Comparison of ENCODE assay signal across 10 cellular contexts in the genomic region with DNA sequence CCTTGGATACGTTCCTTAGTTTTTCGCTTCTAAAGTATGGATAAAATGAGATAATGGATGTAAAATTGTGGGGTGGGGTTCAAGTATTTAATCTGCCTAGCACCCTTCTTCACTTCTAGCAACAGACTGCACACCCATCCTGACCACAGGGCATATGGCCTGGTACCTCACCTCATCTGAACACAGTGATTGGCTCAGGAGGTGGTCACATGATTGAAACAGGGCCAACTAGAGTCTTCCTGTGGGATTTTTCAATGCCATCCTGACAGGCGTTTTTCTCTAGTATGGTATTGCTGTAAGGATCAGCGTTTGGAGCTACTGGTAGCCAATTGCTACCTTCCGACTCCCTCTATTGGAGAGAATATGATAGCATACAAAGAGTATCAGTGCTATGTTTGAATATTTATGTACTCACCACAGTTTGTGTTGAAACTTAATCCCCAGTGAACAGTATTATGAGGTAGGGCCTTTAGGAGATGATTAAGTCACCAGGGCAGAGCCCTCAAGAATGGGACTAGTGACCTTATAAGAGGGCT.
DNase-seq lines count a peak whose midpoint lies in the region; ATAC-seq and TF ChIP-seq lines count a peak whose summit lies in the region.
"Had no signal": no experiment of that assay in that cellular context is flagged by ENCODE, and none has a peak within 500 bp of the region (broad histone marks: within the 10 kb centered on the region; RNA-seq: fewer than 3 reads in every experiment).

No MANE protein-coding gene starts in this region.

- TF ChIP-seq CTCF in GM12865 (IDR thresholded peaks at IDR 0.05; ENCODE audit: insufficient read depth, low read depth, low read length, missing control alignments) (peak; percentile 7), IMR-90 (conservative IDR thresholded peaks at IDR 0.05; ENCODE audit: low read depth, low read length) (0 out of 2 replicates have a peak, but pooled peaks have one; percentile 4), OCI-LY3 (IDR thresholded peaks at IDR 0.05; ENCODE audit: low read depth, low read length) (peak; percentile 53)

- no peaks in the 10 kb centered on the region for H3K79me1 ChIP-seq in IMR-90 (ENCODE audit: low read depth in 1 of 2, low read length in 2 of 2)

- H2BK120ac ChIP-seq in IMR-90 (ENCODE audit: low read depth, low read length): no peak overlapping the region

- H3K27ac Mint-ChIP-seq in CD8-positive, alpha-beta memory T cell: no peak overlapping the region
- H3K27ac Mint-ChIP-seq: activated CD4-positive, alpha-beta memory T cell treated with anti-CD3 and anti-CD28 coated beads for 36 hours had no signal

- no peak for ATAC-seq in IMR-90 (ENCODE audit: low read depth)
- ATAC-seq: left lung had no signal

- intact Hi-C loops in IMR-90 (cut with micrococcal nuclease): no loop called here

- H3K23ac ChIP-seq in IMR-90 (ENCODE audit: low read depth, low read length): no peak overlapping the region

- H2BK20ac ChIP-seq in IMR-90 (ENCODE audit: low read depth, low read length): no peak overlapping the region

- H3K14ac ChIP-seq in IMR-90 (replicated peaks; ENCODE audit: low read depth, low read length): no peak overlapping the region

- peaks cover 5% of the 10 kb centered on the region; the same call in 1 of the 2 replicates for H3K27me3 ChIP-seq in IMR-90 (ENCODE audit: control insufficient read depth, insufficient read depth, low read length)
- no peaks in the 10 kb centered on the region for H3K27me3 ChIP-seq in OCI-LY3 (ENCODE audit: low read depth, low read length)
- no peaks in the 10 kb centered on the region for H3K27me3 ChIP-seq in CD8-positive, alpha-beta memory T cell (ENCODE audit: insufficient read depth, low read length, poor library complexity, severe bottlenecking)
- H3K27me3 ChIP-seq: esophagus squamous epithelium, left lung had no signal

- H3K27ac ChIP-seq in IMR-90 (ENCODE audit: insufficient read depth, low read length) (no peak overlapping the region), OCI-LY3 (ENCODE audit: low read length) (no peak overlapping the region)
- H3K27ac ChIP-seq in CD8-positive, alpha-beta memory T cell (ENCODE audit: low read depth, low read length): no peak overlapping the region
- H3K27ac ChIP-seq: esophagus squamous epithelium, left lung had no signal

- no peaks in the 10 kb centered on the region for H3K4me1 Mint-ChIP-seq in CD8-positive, alpha-beta memory T cell

- H3K9me3 Mint-ChIP-seq in CD8-positive, alpha-beta memory T cell: peaks cover 0 to 2% (median 0%) of the 10 kb centered on the region in 5 donors
- H3K9me3 Mint-ChIP-seq: activated CD4-positive, alpha-beta memory T cell treated with anti-CD3 and anti-CD28 coated beads for 36 hours had no signal

- H3K4me1 ChIP-seq in IMR-90 (ENCODE audit: control insufficient read depth, insufficient read depth, low read length) (no peaks in the 10 kb centered on the region), OCI-LY3 (ENCODE audit: low read length) (0 out of 2 replicates have a peak, but pooled peaks cover under 1% of the 10 kb centered on the region)
- no peaks in the 10 kb centered on the region for H3K4me1 ChIP-seq in CD8-positive, alpha-beta memory T cell (ENCODE audit: insufficient read depth, low read length)
- H3K4me1 ChIP-seq: left lung had no signal

- no peak overlapping the region for H3K4me3 Mint-ChIP-seq in CD8-positive, alpha-beta memory T cell
- H3K4me3 Mint-ChIP-seq: activated CD4-positive, alpha-beta memory T cell treated with anti-CD3 and anti-CD28 coated beads for 36 hours had no signal

- no peak overlapping the region for H2BK5ac ChIP-seq in IMR-90 (ENCODE audit: low read depth, low read length, poor library complexity, severe bottlenecking)

- H2BK15ac ChIP-seq in IMR-90 (ENCODE audit: low read depth, low read length): no peak overlapping the region

- no peak overlapping the region for H2AK9ac ChIP-seq in IMR-90 (replicated peaks; ENCODE audit: low read depth, low read length, poor library complexity)

- H3K36me3 ChIP-seq in IMR-90 (ENCODE audit: control insufficient read depth, insufficient read depth, low read length) (no peaks in the 10 kb centered on the region), OCI-LY3 (replicated peaks; ENCODE audit: low read depth, low read length) (no peaks in the 10 kb centered on the region)
- no peaks in the 10 kb centered on the region for H3K36me3 ChIP-seq in CD8-positive, alpha-beta memory T cell (ENCODE audit: insufficient read depth, low read length)
- H3K36me3 ChIP-seq: esophagus squamous epithelium, left lung had no signal

- no peak for TF ChIP-seq POLR2A in IMR-90 (IDR thresholded peaks at IDR 0.05; ENCODE audit: low read depth, low read length)

- no peak overlapping the region for H3K4ac ChIP-seq in IMR-90 (ENCODE audit: low read depth, low read length)

- no peak overlapping the region for H3K56ac ChIP-seq in IMR-90 (ENCODE audit: extremely low read depth, insufficient read depth, low read length)

- no peaks in the 10 kb centered on the region for H3K79me2 ChIP-seq in OCI-LY3 (ENCODE audit: low read length)

- no peak overlapping the region for H3K4me2 ChIP-seq in IMR-90 (ENCODE audit: low read depth, low read length)
- H3K4me2 ChIP-seq in OCI-LY3 (ENCODE audit: low read length): no peak overlapping the region

- POLR2A ChIA-PET in IMR-90 (lab: Charles Lee; ENCODE audit: unreplicated experiment): no interaction called here
- POLR2A ChIA-PET in CD8-positive, alpha-beta memory T cell (lab: Charles Lee): no interaction called here

- TF ChIP-seq RAD21 in IMR-90 (IDR thresholded peaks at IDR 0.05; ENCODE audit: low read length): no peak

- H3K4me3 ChIP-seq in GM12865 (ENCODE audit: low read depth, low read length) (no peak overlapping the region), IMR-90 (ENCODE audit: insufficient read depth, low read depth, low read length) (no peak overlapping the region), OCI-LY3 (ENCODE audit: low read length) (no peak overlapping the region)
- no peak overlapping the region for H3K4me3 ChIP-seq in CD8-positive, alpha-beta memory T cell (ENCODE audit: low read length)
- H3K4me3 ChIP-seq: esophagus squamous epithelium, left lung had no signal

- no TSS peak for BruUV-seq in IMR-90 (replicated peaks; lab: Mats Ljungman, UMichigan)

- no peak overlapping the region for H4K5ac ChIP-seq in IMR-90 (ENCODE audit: low read depth, low read length)

- in situ Hi-C loops in IMR-90 (cut with MboI; ENCODE audit: low sequenced_read_pairs): loop anchor here (25.0 kb wide), 1 partner anchor 484 kb away; no protein-coding TSS in a partner anchor

- dilution Hi-C loops in IMR-90 (cut with HindIII; ENCODE audit: low sequenced_read_pairs, unreplicated experiment): no loop called here

- no peak overlapping the region for H3K9ac ChIP-seq in IMR-90 (ENCODE audit: low read depth, low read length)
- no peak overlapping the region for H3K9ac ChIP-seq in OCI-LY3 (ENCODE audit: low read length)

- H2AK5ac ChIP-seq in IMR-90 (ENCODE audit: low read depth, low read length): no peak overlapping the region

- H3K36me3 Mint-ChIP-seq in CD8-positive, alpha-beta memory T cell: peaks cover 0 to 1% (median 0%) of the 10 kb centered on the region in 3 donors
- H3K36me3 Mint-ChIP-seq: activated CD4-positive, alpha-beta memory T cell treated with anti-CD3 and anti-CD28 coated beads for 36 hours had no signal

- WGBS in IMR-90 (ENCODE audit: extremely low coverage in 2 of 2, insufficient read length in 1 of 2), 2 experiments: no CpG with 5 or more reads among the region's 5 CpGs

- no peaks in the 10 kb centered on the region for H3K9me3 ChIP-seq in IMR-90 (ENCODE audit: control insufficient read depth, insufficient read depth, low read length)
- no peaks in the 10 kb centered on the region for H3K9me3 ChIP-seq in OCI-LY3 (ENCODE audit: insufficient read depth, low read length)
- H3K9me3 ChIP-seq in CD8-positive, alpha-beta memory T cell (ENCODE audit: low read length): no peaks in the 10 kb centered on the region
- H3K9me3 ChIP-seq: esophagus squamous epithelium, left lung had no signal

- peaks cover 0 to 4% of the 10 kb centered on the region in 2 donors for H3K27me3 Mint-ChIP-seq in CD8-positive, alpha-beta memory T cell
- H3K27me3 Mint-ChIP-seq: activated CD4-positive, alpha-beta memory T cell treated with anti-CD3 and anti-CD28 coated beads for 36 hours had no signal

- H2AFZ ChIP-seq in IMR-90 (replicated peaks; ENCODE audit: low read length, poor library complexity) (no peak overlapping the region), OCI-LY3 (ENCODE audit: low read depth, low read length) (no peak overlapping the region)

- H4K20me1 ChIP-seq in IMR-90 (ENCODE audit: insufficient read depth, low read length): no peaks in the 10 kb centered on the region
- H4K20me1 ChIP-seq in OCI-LY3 (ENCODE audit: insufficient read depth, low read length): no peaks in the 10 kb centered on the region

- no peak overlapping the region for H4K8ac ChIP-seq in IMR-90 (ENCODE audit: low read depth in 2 of 2, low read length in 2 of 2)

- no peak overlapping the region for H3K18ac ChIP-seq in IMR-90 (ENCODE audit: low read depth, low read length)

- CTCF ChIA-PET in IMR-90 (lab: Yijun Ruan, JAX): interaction anchor here (1.1 kb wide), 1 partner anchor 15 kb away, joined by 3 read pairs; no protein-coding TSS in a partner anchor
- CTCF ChIA-PET in CD8-positive, alpha-beta memory T cell (lab: Charles Lee): no interaction called here

- H3K9me1 ChIP-seq in IMR-90 (ENCODE audit: insufficient read depth, low read length): no peaks in the 10 kb centered on the region

- DNase-seq in GM12865 (ENCODE audit: low read depth) (peak; percentile 5), IMR-90 (no peak), iPS-NIHi7 (ENCODE audit: extremely low spot score) (peak; percentile 20)
- DNase-seq in CD8-positive, alpha-beta memory T cell: no peak
- DNase-seq in effector CD8-positive, alpha-beta T cell (lab: John Stamatoyannopoulos, UW): no peak
- no peak for DNase-seq in activated naive CD4-positive, alpha-beta T cell treated with anti-CD3 and anti-CD28 coated beads, Interleukin-2, amount 50 U/mL, for 16 hours
- DNase-seq: activated CD4-positive, alpha-beta memory T cell treated with anti-CD3 and anti-CD28 coated beads for 36 hours; esophagus squamous epithelium; left lung had no signal

- no peak overlapping the region for H4K91ac ChIP-seq in IMR-90 (ENCODE audit: insufficient read depth, low read depth, low read length)

TF ChIP-seq in IMR-90, 13 proteins besides CTCF, POLR2A, EP300 and RAD21 (continues in another document):
- TF ChIP-seq MXI1 (IDR thresholded peaks at IDR 0.05; ENCODE audit: borderline replicate concordance, low read depth, low read length) (no peak), CEBPB (IDR thresholded peaks at IDR 0.05; ENCODE audit: low read depth, low read length) (no peak), FOS (IDR thresholded peaks at IDR 0.05; ENCODE audit: low read depth, low read length) (no peak), CHD1 (IDR thresholded peaks at IDR 0.05; ENCODE audit: low read depth, low read length) (no peak), MAFK (IDR thresholded peaks at IDR 0.05; ENCODE audit: low read depth, low read length) (no peak)

Comparison
In these comparisons a context has a peak if more than half of its experiments do, and no peak if none do; other contexts are left out.
1. DNase-seq: peak in GM12865 (single experiment) and iPS-NIHi7 (single experiment); none in IMR-90 (single experiment), CD8-positive, alpha-beta memory T cell (0 of 5), effector CD8-positive, alpha-beta T cell (single experiment) and activated naive CD4-positive, alpha-beta T cell treated with anti-CD3 and anti-CD28 coated beads, Interleukin-2, amount 50 U/mL, for 16 hours (single experiment).
2. Peak in every context shown above with its lines, with median percentiles within 50 percentile points of each other: CTCF ChIP-seq.